8 cellular contexts compared by ENCODE assay signal in genomic region chr2:230412369-230412706, GRCh38. TPM values are rescaled to one million over a fixed set of nuclear protein-coding genes. Genes with fewer than 3 reads are reported as not detected.
DNase-seq lines count a peak whose midpoint lies in the region; ATAC-seq and TF ChIP-seq lines count a peak whose summit lies in the region.

No MANE protein-coding gene starts in this region.

- TF ChIP-seq CTCF in CD14-positive monocyte (IDR thresholded peaks at IDR 0.05), result no peak
- no peak for TF ChIP-seq CTCF in MM.1S (IDR thresholded peaks at IDR 0.05; ENCODE audit: low read length)
- no peak for TF ChIP-seq CTCF in choroid plexus epithelial cell (conservative IDR thresholded peaks at IDR 0.05; ENCODE audit: low read depth, low read length)
- TF ChIP-seq CTCF in nephron progenitor cell (IDR thresholded peaks at IDR 0.05), result no peak

- no peaks in the 10 kb centered on the region for H3K36me3 ChIP-seq in MM.1S (replicated peaks; ENCODE audit: insufficient read depth, low read length)

- ATAC-seq in GM19328 (IDR thresholded peaks at IDR 0.05; ENCODE audit: unreplicated experiment) (no peak), HG03460 (IDR thresholded peaks at IDR 0.05; ENCODE audit: unreplicated experiment) (no peak), HG03439 (IDR thresholded peaks at IDR 0.05; ENCODE audit: unreplicated experiment) (no peak)

- H3K79me2 ChIP-seq in MM.1S (ENCODE audit: low read length), result peaks cover 12% of the 10 kb centered on the region

- peaks cover 20% of the 10 kb centered on the region for H3F3A ChIP-seq in MM.1S (ENCODE audit: insufficient read depth, low read length)

- peak overlapping the region; percentile 87; the same call in 1 of the 2 replicates for H3K9ac ChIP-seq in MM.1S (ENCODE audit: low read length)

- intact Hi-C loops in CD14-positive monocyte (cut with micrococcal nuclease), result loop anchor here (5.0 to 10.0 kb wide), 7 partner anchors 35 to 385 kb away; partner anchors contain the start of genes SP110 (in 1 of the 2), SP140 (in 1 of the 2) and SP140L (in 1 of the 2)

- peak overlapping the region; percentile 78 for H3K4me3 ChIP-seq in MM.1S (ENCODE audit: low read length)
- H3K4me3 ChIP-seq in choroid plexus epithelial cell (ENCODE audit: low read depth, low read length), result peak overlapping the region; percentile 77

- H3K36me3 Mint-ChIP-seq in CD14-positive monocyte (peaks cover 0 to 1% of the 10 kb centered on the region in 2 donors), nephron progenitor cell (ENCODE audit: low read depth) (no peaks in the 10 kb centered on the region)

- H3K27ac Mint-ChIP-seq in CD14-positive monocyte (peak overlapping the region; percentile 99 to 100 (median 99)), nephron progenitor cell (no peak overlapping the region)

- no peaks in the 10 kb centered on the region for H3K9me3 ChIP-seq in MM.1S (replicated peaks; ENCODE audit: insufficient read depth, low read length)

- H3K9me3 Mint-ChIP-seq in CD14-positive monocyte (peaks cover 0 to 2% (median 0%) of the 10 kb centered on the region in 7 donors), nephron progenitor cell (no peaks in the 10 kb centered on the region)

- no peaks in the 10 kb centered on the region for H3K27me3 ChIP-seq in MM.1S (replicated peaks; ENCODE audit: insufficient read depth, low read length)

- peaks cover 61% of the 10 kb centered on the region for H3K4me1 Mint-ChIP-seq in CD14-positive monocyte
- peaks cover 11% of the 10 kb centered on the region for H3K4me1 Mint-ChIP-seq in nephron progenitor cell

- H2AFZ ChIP-seq in MM.1S (ENCODE audit: low read length), result peak overlapping the region; percentile 99

- peak overlapping the region; percentile 99; the same call in 1 of the 2 replicates for H3K4me2 ChIP-seq in MM.1S (ENCODE audit: low read depth, low read length)

- peak overlapping the region; percentile 92; the same call in 1 of the 2 replicates for H3K27ac ChIP-seq in MM.1S (ENCODE audit: low read length)

- H4K20me1 ChIP-seq in MM.1S (ENCODE audit: insufficient read depth, low read length), result no peaks in the 10 kb centered on the region

- H3K9me2 ChIP-seq in MM.1S (replicated peaks; ENCODE audit: insufficient read depth, low read length), result no peaks in the 10 kb centered on the region

- peaks cover 12% of the 10 kb centered on the region for H3K4me1 ChIP-seq in MM.1S (ENCODE audit: low read length)

- peak; percentile 59 for DNase-seq in CD14-positive monocyte (ENCODE audit: low spot score)
- no peak for DNase-seq in MM.1S
- DNase-seq in choroid plexus epithelial cell (ENCODE audit: low read depth), result no peak
- no peak for DNase-seq in nephron progenitor cell
- no peak for DNase-seq in ureter (ENCODE audit: low spot score)

- H3K27me3 Mint-ChIP-seq in CD14-positive monocyte (ENCODE audit: low read depth in 3 of 3) (peaks cover 0 to 2% (median 0%) of the 10 kb centered on the region in 3 donors), nephron progenitor cell (ENCODE audit: low read depth, poor library complexity) (peaks cover 71% of the 10 kb centered on the region)

- peak overlapping the region; percentile 100 for H3K4me3 Mint-ChIP-seq in CD14-positive monocyte
- H3K4me3 Mint-ChIP-seq in nephron progenitor cell, result peak overlapping the region; percentile 87

RNA-seq across cellular contexts. Expression of gene SP100, which starts 3.7 kb away (rescaled TPM):
- 10 to 100 TPM; 68.1 to 97.4 TPM for polyA plus RNA-seq in CD14-positive monocyte
- total RNA-seq in ureter, result 129 TPM
